In genomic region chr15:42273099-42273899, GRCh38 we compare ENCODE assay signal across 1 cellular context.
A peak's percentile ranks its signal among the peaks of the same experiment; 100 is the strongest.
TF ChIP-seq lines count a peak whose summit lies in the region.

TSS of gene GANC (plus strand) at chr15:42273201. CDS start at chr15:42274482, 1,281 bp downstream.
TSS of gene TMEM87A (minus strand) at chr15:42273433. CDS start at chr15:42273398, 35 bp downstream.

TF ChIP-seq in GM12878, 131 proteins besides CTCF, POLR2A, EP300 and RAD21 (continued from another document and continues in another):
- no peak for TF ChIP-seq E2F4 (IDR thresholded peaks at IDR 0.05; ENCODE audit: low read depth, low read length)
- peak; percentile 59; the same call in 1 of the 2 replicates for TF ChIP-seq ZNF24 (IDR thresholded peaks at IDR 0.05)
- no peak for TF ChIP-seq STAT3 (IDR thresholded peaks at IDR 0.05; ENCODE audit: low read depth, low read length)
- peak; percentile 88 for TF ChIP-seq ZNF207 (IDR thresholded peaks at IDR 0.05; ENCODE audit: borderline replicate concordance)
- TF ChIP-seq CHD4 (IDR thresholded peaks at IDR 0.05) = no peak
- no peak for TF ChIP-seq USF2 (IDR thresholded peaks at IDR 0.05; ENCODE audit: borderline replicate concordance, low read depth, low read length)
- no peak for TF ChIP-seq BMI1 (IDR thresholded peaks at IDR 0.05; ENCODE audit: borderline replicate concordance)
- TF ChIP-seq SIX5 (IDR thresholded peaks at IDR 0.05; ENCODE audit: low read depth, low read length, severe bottlenecking) = peak; percentile 11
- TF ChIP-seq ZNF384 (IDR thresholded peaks at IDR 0.05; ENCODE audit: borderline replicate concordance, low read depth, low read length) = no peak
- no peak for TF ChIP-seq ZNF217 (IDR thresholded peaks at IDR 0.05)
- TF ChIP-seq ELK1 (IDR thresholded peaks at IDR 0.05; ENCODE audit: low read depth, low read length) = peak; percentile 47; the same call in 1 of the 2 replicates
- TF ChIP-seq ZBTB11 (CRISPR knock-in tag; IDR thresholded peaks at IDR 0.05) = no peak
- TF ChIP-seq TCF7 (IDR thresholded peaks at IDR 0.05; ENCODE audit: borderline replicate concordance) = no peak
- TF ChIP-seq SIN3A (IDR thresholded peaks at IDR 0.05; ENCODE audit: low read depth, low read length) = no peak; the same call in none of the 2 replicates
- TF ChIP-seq RB1 (IDR thresholded peaks at IDR 0.05; ENCODE audit: borderline replicate concordance) = peak; percentile 73; the same call in 1 of the 2 replicates
- peak; percentile 15; the same call in 1 of the 2 replicates for TF ChIP-seq SMARCA5 (IDR thresholded peaks at IDR 0.05)
- no peak for TF ChIP-seq DPF2 (IDR thresholded peaks at IDR 0.05)
- peak; percentile 52 for TF ChIP-seq SP1 (IDR thresholded peaks at IDR 0.05; ENCODE audit: low read depth, low read length)
- TF ChIP-seq CBX5 (IDR thresholded peaks at IDR 0.05; ENCODE audit: low read depth) = no peak
- peak; percentile 93 for TF ChIP-seq ZBTB40 (IDR thresholded peaks at IDR 0.05; ENCODE audit: borderline replicate concordance)
- TF ChIP-seq RBBP5 (conservative IDR thresholded peaks at IDR 0.05) = no peak; the same call in 1 of the 2 replicates
- no peak for TF ChIP-seq BCL11A (IDR thresholded peaks at IDR 0.05; ENCODE audit: low read depth, low read length)
- peak; percentile 51 for TF ChIP-seq MEF2B (IDR thresholded peaks at IDR 0.05; ENCODE audit: partially characterized antibody, poor library complexity, severe bottlenecking)
- TF ChIP-seq RCOR1 (conservative IDR thresholded peaks at IDR 0.05; ENCODE audit: low read depth, low read length) = peak; percentile 74; the same call in 1 of the 2 replicates
- peak; percentile 85 for TF ChIP-seq CBFB (IDR thresholded peaks at IDR 0.05; ENCODE audit: low read depth)
- peak; percentile 60 for TF ChIP-seq MTA2 (IDR thresholded peaks at IDR 0.05; ENCODE audit: low read depth)
- peak; percentile 97 for TF ChIP-seq NBN (IDR thresholded peaks at IDR 0.05)
- TF ChIP-seq STAT1 (conservative IDR thresholded peaks at IDR 0.05) = peak; percentile 76; the same call in 1 of the 2 replicates
- no peak; the same call in 1 of the 2 replicates for TF ChIP-seq ESRRA (IDR thresholded peaks at IDR 0.05; ENCODE audit: low read length)
- TF ChIP-seq TCF3 (IDR thresholded peaks at IDR 0.05; ENCODE audit: borderline replicate concordance, insufficient read depth, low read depth, low read length) = peak; percentile 32; the same call in 1 of the 2 replicates
- no peak for TF ChIP-seq RFX5 (IDR thresholded peaks at IDR 0.05; ENCODE audit: low read depth, low read length)
- TF ChIP-seq EED (IDR thresholded peaks at IDR 0.05; ENCODE audit: low read depth) = peak; percentile 20; the same call in 1 of the 2 replicates
- no peak for TF ChIP-seq ZSCAN29 (IDR thresholded peaks at IDR 0.05)
- TF ChIP-seq ZNF592 (IDR thresholded peaks at IDR 0.05) = peak; percentile 47; the same call in 1 of the 2 replicates
- TF ChIP-seq NR2C2 (IDR thresholded peaks at IDR 0.05; ENCODE audit: borderline replicate concordance, control insufficient read depth, insufficient read length, low read depth) = no peak
- peak; percentile 67 for TF ChIP-seq RUNX3 (IDR thresholded peaks at IDR 0.05; ENCODE audit: low read length)
- TF ChIP-seq RAD51 (IDR thresholded peaks at IDR 0.05) = 0 out of 2 replicates have a peak, but pooled peaks have one; percentile 9
- TF ChIP-seq MYC (IDR thresholded peaks at IDR 0.05; ENCODE audit: insufficient read depth, insufficient read length, insufficient replicate concordance, low read length, severe bottlenecking) = peak; percentile 84
- peak; percentile 91 for TF ChIP-seq KLF5 (IDR thresholded peaks at IDR 0.05; ENCODE audit: partially characterized antibody)
- no peak for TF ChIP-seq HDAC2 (IDR thresholded peaks at IDR 0.05)
- peak in 1 of 2 experiments; percentile 37; a peak in 1 of 4 replicates for TF ChIP-seq ETV6 (conservative IDR thresholded peaks at IDR 0.05 in 1 of 2, IDR thresholded peaks at IDR 0.05 in 1 of 2; ENCODE audit: borderline replicate concordance in 1 of 2, low read depth in 1 of 2)
- no peak for TF ChIP-seq PRDM15 (CRISPR knock-in tag; IDR thresholded peaks at IDR 0.05)
